In genomic region chr2:23120161-23120560, GRCh38 we compare ENCODE assay signal across 27 cellular contexts.
"Had no signal": no experiment of that assay in that cellular context is flagged by ENCODE, and none has a peak within 500 bp of the region (broad histone marks: within the 10 kb centered on the region; RNA-seq: fewer than 3 reads in every experiment).

No MANE protein-coding gene starts in this region.

- H3K4me2 ChIP-seq: PC-9 had no signal

- H3K4me3 ChIP-seq: MG63, PC-9, Peyer's patch, SJSA1, SK-N-MC had no signal

- DNase-seq: IMR-90; Karpas-422; KG1; MG63; NCI-H1092; NCI-H1105 treated with DMSO at 0.1 percent for 48 hours; NCI-H1417 treated with DMSO at 0.1 percent for 48 hours; NCI-H146; NCI-H1694 treated with DMSO at 0.1 percent for 48 hours; NCI-H1930; NCI-H2081; NCI-H2107; NCI-H226; NCI-H446; NCI-H510A; NCI-H524 treated with DMSO at 0.1 percent for 48 hours; NCI-H69; NCI-H774; NK-92 treated with Interleukin-12 subunit alpha and Interleukin-12 subunit beta, amount 100 ng/mL, for 24 hours; OCI-M1; PC-9; Peyer's patch; SHP77 treated with DMSO at 0.1 percent for 48 hours had no signal

- H3K4me1 ChIP-seq: SJSA1 had no signal

- H2AFZ ChIP-seq: PC-9 had no signal

- H3K27ac ChIP-seq: HL-60, PC-9, Peyer's patch, SJSA1, SK-N-MC had no signal

- H3K27me3 ChIP-seq: MG63, Peyer's patch, SJSA1 had no signal

- ATAC-seq: Right ventricle myocardium inferior had no signal

- H3K9me3 ChIP-seq: MG63, Peyer's patch, SJSA1 had no signal

- H3K36me3 ChIP-seq: MG63, Peyer's patch, SJSA1 had no signal
